In genomic region chr2:235416816-235417499, GRCh38 we compare ENCODE assay signal across 3 cellular contexts.
TF ChIP-seq lines count a peak whose summit lies in the region.

No MANE protein-coding gene starts in this region.

TF ChIP-seq in A549, 52 proteins besides CTCF, POLR2A, EP300 and RAD21:
- peak; percentile 39 for TF ChIP-seq MAFK (IDR thresholded peaks at IDR 0.05; ENCODE audit: partially characterized antibody)
- TF ChIP-seq CHD4 (IDR thresholded peaks at IDR 0.05; ENCODE audit: borderline replicate concordance): no peak
- no peak for TF ChIP-seq NPAS2 (CRISPR knock-in tag; IDR thresholded peaks at IDR 0.05; ENCODE audit: borderline replicate concordance)
- no peak for TF ChIP-seq RNF2 (IDR thresholded peaks at IDR 0.05; ENCODE audit: borderline replicate concordance, low read depth)

TF ChIP-seq in IMR-90, 13 proteins besides CTCF, POLR2A, EP300 and RAD21:
- TF ChIP-seq MAZ (IDR thresholded peaks at IDR 0.05; ENCODE audit: borderline replicate concordance, low read depth, low read length) (no peak), NFE2L2 (IDR thresholded peaks at IDR 0.05; ENCODE audit: low read depth, low read length) (0 out of 2 replicates have a peak, but pooled peaks have one; percentile 20)

TF ChIP-seq in liver, 16 proteins besides CTCF, POLR2A, EP300 and RAD21:
- TF ChIP-seq NR2F2 (IDR thresholded peaks at IDR 0.05): peak; percentile 78
- TF ChIP-seq, protein P1, sequence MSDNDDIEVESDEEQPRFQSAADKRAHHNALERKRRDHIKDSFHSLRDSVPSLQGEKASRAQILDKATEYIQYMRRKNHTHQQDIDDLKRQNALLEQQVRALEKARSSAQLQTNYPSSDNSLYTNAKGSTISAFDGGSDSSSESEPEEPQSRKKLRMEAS (IDR thresholded peaks at IDR 0.05): no peak
- TF ChIP-seq RXRA (IDR thresholded peaks at IDR 0.05): peak; percentile 41
- peak; percentile 41 for TF ChIP-seq SP1 (IDR thresholded peaks at IDR 0.05)
